12 cellular contexts compared by ENCODE assay signal in genomic region chr4:112857461-112857860, GRCh38.
DNase-seq lines count a peak whose midpoint lies in the region; ATAC-seq and TF ChIP-seq lines count a peak whose summit lies in the region.
"Had no signal": no experiment of that assay in that cellular context is flagged by ENCODE, and none has a peak within 500 bp of the region (broad histone marks: within the 10 kb centered on the region; RNA-seq: fewer than 3 reads in every experiment).

No MANE protein-coding gene starts in this region.

- DNase-seq in HCEC 1CT (peak; percentile 79), WTC11 (ENCODE audit: low spot score) (no peak), foreskin melanocyte (peak; percentile 48), suprapubic skin (ENCODE audit: low spot score in 2 of 2) (no peak), esophagus squamous epithelium (lab: John Stamatoyannopoulos, UW) (no peak), MV-4-11 (lab: John Stamatoyannopoulos, UW) (no peak)
- DNase-seq: activated CD4-positive, alpha-beta T cell treated with anti-CD3 and anti-CD28 coated beads for 48 hours; central memory CD4-positive, alpha-beta T cell; left cardiac atrium; upper lobe of right lung had no signal

- POLR2A ChIA-PET in WTC11 (lab: Charles Lee), result no interaction called here

- H3K4me3 ChIP-seq in suprapubic skin (no peak overlapping the region), esophagus squamous epithelium (no peak overlapping the region)
- H3K4me3 ChIP-seq: upper lobe of right lung had no signal

- no peak for TF ChIP-seq EP300 in suprapubic skin (IDR thresholded peaks at IDR 0.05)

- H3K27me3 Mint-ChIP-seq in WTC11 (ENCODE audit: low read depth), result no peaks in the 10 kb centered on the region

- H3K4me3 Mint-ChIP-seq in WTC11, result no peak overlapping the region

- CTCF ChIA-PET in WTC11 (lab: Charles Lee), result interaction anchor here (1.5 kb wide), 1 partner anchor 81 kb away, joined by 3 read pairs; no protein-coding TSS in a partner anchor

- 31% methylated on average over 1 of the region's 1 CpG for WGBS in suprapubic skin
- WGBS in esophagus squamous epithelium, 2 donors, result 11 to 29% methylated on average over 1 of the region's 1 CpG

- ATAC-seq in WTC11 (peak; percentile 5; the same call in 1 of the 2 replicates), HG03520 (IDR thresholded peaks at IDR 0.05; ENCODE audit: unreplicated experiment) (no peak), HG03460 (IDR thresholded peaks at IDR 0.05; ENCODE audit: unreplicated experiment) (no peak)
- ATAC-seq: upper lobe of right lung had no signal

- H3K36me3 Mint-ChIP-seq in WTC11, result no peaks in the 10 kb centered on the region

- H3K36me3 ChIP-seq in suprapubic skin, result no peaks in the 10 kb centered on the region
- H3K36me3 ChIP-seq in esophagus squamous epithelium, result no peaks in the 10 kb centered on the region
- H3K36me3 ChIP-seq: upper lobe of right lung had no signal

- H3K9me3 Mint-ChIP-seq in WTC11, result no peaks in the 10 kb centered on the region

- no peak for TF ChIP-seq CTCF in WTC11 (IDR thresholded peaks at IDR 0.05)
- no peak for TF ChIP-seq CTCF in suprapubic skin (IDR thresholded peaks at IDR 0.05)
- TF ChIP-seq CTCF in esophagus squamous epithelium (IDR thresholded peaks at IDR 0.05), result no peak

- intact Hi-C loops in esophagus squamous epithelium (cut with DNase I), result no loop called here

- no peaks in the 10 kb centered on the region for H3K27me3 ChIP-seq in suprapubic skin
- H3K27me3 ChIP-seq in esophagus squamous epithelium, result no peaks in the 10 kb centered on the region
- H3K27me3 ChIP-seq: upper lobe of right lung had no signal

- peak overlapping the region; percentile 61 for H3K27ac ChIP-seq in suprapubic skin
- H3K27ac ChIP-seq in esophagus squamous epithelium, result peak overlapping the region in 2 of 4 donors; percentile 28 to 31
- H3K27ac ChIP-seq: upper lobe of right lung had no signal

- no peak for TF ChIP-seq POLR2A in suprapubic skin (IDR thresholded peaks at IDR 0.05)
- TF ChIP-seq POLR2A in esophagus squamous epithelium (IDR thresholded peaks at IDR 0.05), result no peak

- peaks cover 73% of the 10 kb centered on the region for H3K4me1 Mint-ChIP-seq in WTC11

- no peak overlapping the region for H3K27ac Mint-ChIP-seq in WTC11

- H3K4me1 ChIP-seq in suprapubic skin (peaks cover 5% of the 10 kb centered on the region), esophagus squamous epithelium (peaks cover 3 to 14% (median 4%) of the 10 kb centered on the region in 3 donors)
- H3K4me1 ChIP-seq: upper lobe of right lung had no signal

- H3K9me3 ChIP-seq in suprapubic skin (no peaks in the 10 kb centered on the region), esophagus squamous epithelium (no peaks in the 10 kb centered on the region)
- H3K9me3 ChIP-seq: upper lobe of right lung had no signal

TF ChIP-seq in WTC11, 78 proteins besides CTCF, POLR2A, EP300 and RAD21 (continues in another document):
- TF ChIP-seq HMGA2 (CRISPR knock-in tag; IDR thresholded peaks at IDR 0.05) (no peak), SMAD3 (CRISPR knock-in tag; IDR thresholded peaks at IDR 0.05; ENCODE audit: borderline replicate concordance) (no peak), MXD4 (CRISPR knock-in tag; IDR thresholded peaks at IDR 0.05; ENCODE audit: borderline replicate concordance) (no peak), ZNF671 (CRISPR knock-in tag; IDR thresholded peaks at IDR 0.05) (no peak), PRDM15 (CRISPR knock-in tag; IDR thresholded peaks at IDR 0.05) (no peak), ZNF281 (CRISPR knock-in tag; IDR thresholded peaks at IDR 0.05) (no peak), NFYB (CRISPR knock-in tag; conservative IDR thresholded peaks at IDR 0.05; ENCODE audit: low read depth) (no peak), JUN (CRISPR knock-in tag; IDR thresholded peaks at IDR 0.05) (no peak), AR (CRISPR knock-in tag; IDR thresholded peaks at IDR 0.05) (no peak), ESRRA (CRISPR knock-in tag; IDR thresholded peaks at IDR 0.05; ENCODE audit: borderline replicate concordance) (no peak), CBFB (CRISPR knock-in tag; IDR thresholded peaks at IDR 0.05; ENCODE audit: low read depth) (no peak), ZNF232 (CRISPR knock-in tag; IDR thresholded peaks at IDR 0.05) (no peak)
- TF ChIP-seq, protein P1, sequence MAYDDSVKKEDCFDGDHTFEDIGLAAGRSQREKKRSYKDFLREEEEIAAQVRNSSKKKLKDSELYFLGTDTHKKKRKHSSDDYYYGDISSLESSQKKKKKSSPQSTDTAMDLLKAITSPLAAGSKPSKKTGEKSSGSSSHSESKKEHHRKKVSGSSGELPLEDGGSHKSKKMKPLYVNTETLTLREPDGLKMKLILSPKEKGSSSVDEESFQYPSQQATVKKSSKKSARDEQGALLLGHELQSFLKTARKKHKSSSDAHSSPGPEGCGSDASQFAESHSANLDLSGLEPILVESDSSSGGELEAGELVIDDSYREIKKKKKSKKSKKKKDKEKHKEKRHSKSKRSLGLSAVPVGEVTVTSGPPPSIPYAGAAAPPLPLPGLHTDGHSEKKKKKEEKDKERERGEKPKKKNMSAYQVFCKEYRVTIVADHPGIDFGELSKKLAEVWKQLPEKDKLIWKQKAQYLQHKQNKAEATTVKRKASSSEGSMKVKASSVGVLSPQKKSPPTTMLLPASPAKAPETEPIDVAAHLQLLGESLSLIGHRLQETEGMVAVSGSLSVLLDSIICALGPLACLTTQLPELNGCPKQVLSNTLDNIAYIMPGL (CRISPR knock-in tag; IDR thresholded peaks at IDR 0.05), result no peak

Comparison
In these comparisons a context has a peak if more than half of its experiments do, and no peak if none do; other contexts are left out.
1. DNase-seq: peak in HCEC 1CT (single experiment) and foreskin melanocyte (single experiment); none in WTC11 (single experiment), suprapubic skin (0 of 2), esophagus squamous epithelium (single experiment) and MV-4-11 (single experiment).